10 cellular contexts compared by ENCODE assay signal in the genomic region with DNA sequence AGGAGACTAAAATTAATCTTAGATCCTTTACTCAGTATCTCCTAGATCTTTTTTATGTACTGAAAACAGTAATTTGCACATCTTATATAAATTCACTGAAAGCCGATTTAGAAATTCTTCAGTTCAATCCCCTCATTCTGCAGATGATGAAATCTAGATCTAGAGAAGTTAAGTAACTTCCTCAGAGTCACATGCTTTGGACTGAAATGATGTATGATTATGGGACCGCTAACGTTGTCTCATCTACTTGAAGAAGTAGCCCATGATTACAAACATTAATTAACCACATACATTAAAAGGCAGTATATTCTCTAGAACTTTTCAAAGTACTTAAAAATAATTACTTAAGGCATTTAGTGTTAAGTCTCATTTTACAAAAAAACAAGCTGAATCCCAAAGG. TPM values are rescaled to one million over a fixed set of nuclear protein-coding genes. Genes with fewer than 3 reads are reported as not detected.
DNase-seq lines count a peak whose midpoint lies in the region; FAIRE-seq and TF ChIP-seq lines count a peak whose summit lies in the region.
"Had no signal": no experiment of that assay in that cellular context is flagged by ENCODE, and none has a peak within 500 bp of the region (broad histone marks: within the 10 kb centered on the region; RNA-seq: fewer than 3 reads in every experiment).

No MANE protein-coding gene starts in this region.

- FAIRE-seq in bronchial epithelial cell (lab: Jason Lieb, UNC) = no peak

- peaks cover 16 to 68% (median 55%) of the 10 kb centered on the region in 11 experiments; a peak in 21 of 22 replicates for H3K36me3 ChIP-seq in BLaER1 treated with 17β-estradiol and CSF1 and Interleukin-3, amounts not matched to agents 10 nM and 100 nM
- peaks cover 2% of the 10 kb centered on the region for H3K36me3 ChIP-seq in bronchial epithelial cell (ENCODE audit: control insufficient read depth, insufficient read depth, low read length)
- H3K36me3 ChIP-seq in muscle layer of colon (ENCODE audit: insufficient read depth, low read length) = no peaks in the 10 kb centered on the region
- H3K36me3 ChIP-seq in WERI-Rb-1 = no peaks in the 10 kb centered on the region

- no peaks in the 10 kb centered on the region for H3K27me3 ChIP-seq in BLaER1 treated with 17β-estradiol and CSF1 and Interleukin-3, amounts not matched to agents 10 nM and 100 nM
- H3K27me3 ChIP-seq in bronchial epithelial cell (ENCODE audit: control insufficient read depth, insufficient read depth, low read length) (no peaks in the 10 kb centered on the region), muscle layer of colon (ENCODE audit: control insufficient read depth in 1 of 2, insufficient read depth in 2 of 2, low read length in 2 of 2) (no peaks in the 10 kb centered on the region), WERI-Rb-1 (ENCODE audit: insufficient read depth, low read depth, severe bottlenecking) (no peaks in the 10 kb centered on the region)

- peak overlapping the region; percentile 76 to 98 (median 80) for H3K27ac ChIP-seq in BLaER1 treated with 17β-estradiol and CSF1 and Interleukin-3, amounts not matched to agents 10 nM and 100 nM
- H3K27ac ChIP-seq in muscle layer of colon (ENCODE audit: low read depth, low read length) (peak overlapping the region; percentile 32), substantia nigra (ENCODE audit: low read depth, low read length, poor library complexity, severe bottlenecking) (no peak overlapping the region), WERI-Rb-1 (no peak overlapping the region)

- H3K9me3 ChIP-seq in BLaER1 treated with 17β-estradiol and CSF1 and Interleukin-3, amounts not matched to agents 10 nM and 100 nM (replicated peaks in 1 of 11) = no peaks in the 10 kb centered on the region
- H3K9me3 ChIP-seq in muscle layer of colon (ENCODE audit: low read length) (no peaks in the 10 kb centered on the region), WERI-Rb-1 (ENCODE audit: severe bottlenecking) (no peaks in the 10 kb centered on the region)

- H3K4me2 ChIP-seq in BLaER1 treated with 17β-estradiol and CSF1 and Interleukin-3, amounts not matched to agents 10 nM and 100 nM = peak overlapping the region; percentile 58 to 99 (median 80); a peak in 21 of 22 replicates

- peak overlapping the region; percentile 37 to 94 (median 67); a peak in 18 of 22 replicates for H3K9ac ChIP-seq in BLaER1 treated with 17β-estradiol and CSF1 and Interleukin-3, amounts not matched to agents 10 nM and 100 nM
- H3K9ac ChIP-seq in muscle layer of colon (ENCODE audit: low read length) = no peak overlapping the region

- no peak for TF ChIP-seq CTCF in bronchial epithelial cell (IDR thresholded peaks at IDR 0.05; ENCODE audit: insufficient read depth, low read length, severe bottlenecking)
- no peak for TF ChIP-seq CTCF in WERI-Rb-1 (IDR thresholded peaks at IDR 0.05; ENCODE audit: low read depth, low read length)

- H4K20me1 ChIP-seq in BLaER1 treated with 17β-estradiol and CSF1 and Interleukin-3, amounts not matched to agents 10 nM and 100 nM = peaks cover 67 to 100% (median 100%) of the 10 kb centered on the region in 11 experiments

- H3K4me1 ChIP-seq in BLaER1 treated with 17β-estradiol and CSF1 and Interleukin-3, amounts not matched to agents 10 nM and 100 nM = peaks cover 60 to 100% (median 91%) of the 10 kb centered on the region in 10 experiments
- H3K4me1 ChIP-seq in muscle layer of colon (ENCODE audit: insufficient read depth, low read length) = peaks cover 33% of the 10 kb centered on the region

- peak overlapping the region; percentile 45 to 79 (median 56) for H3K4me3 ChIP-seq in BLaER1 treated with 17β-estradiol and CSF1 and Interleukin-3, amounts not matched to agents 10 nM and 100 nM
- H3K4me3 ChIP-seq in bronchial epithelial cell (ENCODE audit: low read depth, low read length) (peak overlapping the region; percentile 11), muscle layer of colon (ENCODE audit: low read depth in 1 of 2, low read length in 2 of 2) (no peak overlapping the region), WERI-Rb-1 (ENCODE audit: low read depth, low read length) (no peak overlapping the region)
- H3K4me3 ChIP-seq: lung had no signal

- DNase-seq in NAMALWA (ENCODE audit: low spot score) = peak; percentile 82
- DNase-seq in bronchial epithelial cell (ENCODE audit: low read depth) = peak; percentile 59
- no peak for DNase-seq in substantia nigra (lab: John Stamatoyannopoulos, UW)
- DNase-seq in NCI-H524 (lab: John Stamatoyannopoulos, UW) = no peak
- no peak for DNase-seq in WERI-Rb-1
- no peak for DNase-seq in activated CD4-positive, alpha-beta T cell treated with anti-CD3 and anti-CD28 coated beads for 1 hour
- DNase-seq: NCI-H524 treated with DMSO at 0.1 percent for 48 hours had no signal

RNA-seq across cellular contexts. Expression of a gene that starts 37.8 kb away (rescaled TPM):
- total RNA-seq in bronchial epithelial cell = 57.7 and 71.3 TPM in 2 replicates

Comparison
In these comparisons a context has a peak if more than half of its experiments do, and no peak if none do; other contexts are left out.
1. H3K27ac ChIP-seq: peak in BLaER1 treated with 17β-estradiol and CSF1 and Interleukin-3, amounts not matched to agents 10 nM and 100 nM (11 of 11) and muscle layer of colon (single experiment); none in substantia nigra (single experiment) and WERI-Rb-1 (single experiment).
2. H3K4me3 ChIP-seq: peak in BLaER1 treated with 17β-estradiol and CSF1 and Interleukin-3, amounts not matched to agents 10 nM and 100 nM (10 of 10) and bronchial epithelial cell (single experiment); none in muscle layer of colon (0 of 2) and WERI-Rb-1 (single experiment).
3. DNase-seq: peak in NAMALWA (single experiment) and bronchial epithelial cell (single experiment); none in substantia nigra (0 of 49), NCI-H524 (0 of 2), WERI-Rb-1 (single experiment) and activated CD4-positive, alpha-beta T cell treated with anti-CD3 and anti-CD28 coated beads for 1 hour (single experiment).